Comparison of ENCODE assay signal across 25 cellular contexts in the genomic region with DNA sequence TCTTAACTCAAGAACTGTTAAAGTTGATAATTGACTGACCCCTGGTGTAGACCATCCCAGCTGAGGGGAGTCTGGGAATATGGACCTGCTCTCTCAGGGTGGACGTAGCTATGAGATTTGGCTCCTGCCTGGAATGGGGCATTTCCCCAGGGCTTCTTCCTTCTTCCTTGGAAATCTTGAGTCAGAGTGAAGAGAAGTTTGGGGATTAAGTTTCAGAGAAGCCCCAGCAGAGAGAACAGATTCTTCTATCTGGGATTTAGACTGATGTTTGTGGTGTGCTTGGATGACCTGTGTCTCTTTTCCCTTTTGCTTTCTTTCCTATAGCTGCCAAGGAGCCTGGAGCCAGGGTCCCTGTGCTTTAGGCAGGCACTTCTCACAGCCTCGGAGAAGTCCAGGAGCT. TPM values are rescaled to one million over a fixed set of nuclear protein-coding genes. Genes with fewer than 3 reads are reported as not detected.
DNase-seq lines count a peak whose midpoint lies in the region; ATAC-seq and FAIRE-seq lines count a peak whose summit lies in the region.
"Had no signal": no experiment of that assay in that cellular context is flagged by ENCODE, and none has a peak within 500 bp of the region (broad histone marks: within the 10 kb centered on the region; RNA-seq: fewer than 3 reads in every experiment).

No MANE protein-coding gene starts in this region.

- H3K9me3 ChIP-seq in adipocyte (ENCODE audit: control insufficient read depth, low read length) (no peaks in the 10 kb centered on the region), subcutaneous abdominal adipose tissue (ENCODE audit: control insufficient read depth in 5 of 5, low read length in 5 of 5) (no peaks in the 10 kb centered on the region)

- H3K36me3 Mint-ChIP-seq in activated T-cell treated with anti-CD3 and anti-CD28 coated beads, Interleukin-2, amount 50 U/mL, for 24 hours (ENCODE audit: low read depth): peaks cover 86% of the 10 kb centered on the region
- H3K36me3 Mint-ChIP-seq in naive B cell: peaks cover 4 to 28% of the 10 kb centered on the region in 2 donors

- H3K9me3 Mint-ChIP-seq in activated T-cell treated with anti-CD3 and anti-CD28 coated beads, Interleukin-2, amount 50 U/mL, for 24 hours: no peaks in the 10 kb centered on the region
- no peaks in the 10 kb centered on the region for H3K9me3 Mint-ChIP-seq in naive B cell
- H3K9me3 Mint-ChIP-seq: CD8-positive, alpha-beta memory T cell had no signal

- no peaks in the 10 kb centered on the region for H3K27me3 Mint-ChIP-seq in activated T-cell treated with anti-CD3 and anti-CD28 coated beads, Interleukin-2, amount 50 U/mL, for 24 hours
- no peaks in the 10 kb centered on the region for H3K27me3 Mint-ChIP-seq in naive B cell
- H3K27me3 Mint-ChIP-seq: CD8-positive, alpha-beta memory T cell had no signal

- peak overlapping the region; percentile 67 for H3K27ac ChIP-seq in subcutaneous abdominal adipose tissue (ENCODE audit: low read depth, low read length)
- H3K27ac ChIP-seq: GM23248 had no signal

- FAIRE-seq in HTR-8/SVneo (lab: Jason Lieb, UNC): no peak
- FAIRE-seq: D721Med, GM12891, GM18507 had no signal

- no peak for DNase-seq in activated T-cell treated with anti-CD3 and anti-CD28 coated beads, Interleukin-2, amount 50 U/mL, for 24 hours
- DNase-seq in activated T-cell treated with anti-CD3 and anti-CD28 coated beads for 4 hours: no peak
- DNase-seq in adipocyte (ENCODE audit: low read depth): no peak
- no peak for DNase-seq in naive B cell
- DNase-seq in HTR-8/SVneo (ENCODE audit: insufficient read length, low spot score): no peak
- DNase-seq in AG08395 (ENCODE audit: low spot score): no peak
- DNase-seq in activated CD4-positive, alpha-beta T cell treated with anti-CD3 and anti-CD28 coated beads, Interleukin-2, amount 50 U/mL, for 4 hours: no peak
- DNase-seq: 8988T; CD8-positive, alpha-beta memory T cell; GM23248; HCEC 1CT; MM.1S; NCI-H1092 treated with DMSO at 0.1 percent for 48 hours; NCI-H146; NCI-H2081; NCI-H2171 treated with DMSO at 0.1 percent for 48 hours; NCI-H446; NCI-H748 treated with DMSO at 0.1 percent for 48 hours; NK-92 treated with Interleukin-12 subunit alpha and Interleukin-12 subunit beta, amount 100 ng/mL, for 24 hours; OCI-M1; Right ventricle myocardium superior had no signal

- H3K9ac ChIP-seq in adipocyte (ENCODE audit: low read length): peak overlapping the region; percentile 55
- peak overlapping the region in 2 of 5 donors; percentile 2 to 68 for H3K9ac ChIP-seq in subcutaneous abdominal adipose tissue (ENCODE audit: low read length in 5 of 5)
- H3K9ac ChIP-seq: GM23248 had no signal

- H3K4me3 Mint-ChIP-seq in activated T-cell treated with anti-CD3 and anti-CD28 coated beads, Interleukin-2, amount 50 U/mL, for 24 hours: no peak overlapping the region
- H3K4me3 Mint-ChIP-seq in naive B cell: no peak overlapping the region
- H3K4me3 Mint-ChIP-seq: CD8-positive, alpha-beta memory T cell had no signal

- H3K4me1 ChIP-seq in adipocyte (ENCODE audit: control insufficient read depth, insufficient read depth, low read length) (peaks cover 9% of the 10 kb centered on the region), subcutaneous abdominal adipose tissue (ENCODE audit: control insufficient read depth in 5 of 5, insufficient read depth in 5 of 5, low read length in 5 of 5) (peaks cover 2 to 17% (median 10%) of the 10 kb centered on the region in 5 donors)

- H3K4me3 ChIP-seq in adipocyte (ENCODE audit: low read length): no peak overlapping the region
- H3K4me3 ChIP-seq in subcutaneous abdominal adipose tissue (ENCODE audit: low read depth in 1 of 5, low read length in 5 of 5): no peak overlapping the region
- H3K4me3 ChIP-seq: GM23248 had no signal

- H3K27me3 ChIP-seq in adipocyte (replicated peaks; ENCODE audit: control insufficient read depth, insufficient read depth, low read length): no peaks in the 10 kb centered on the region
- no peaks in the 10 kb centered on the region for H3K27me3 ChIP-seq in subcutaneous abdominal adipose tissue (ENCODE audit: control insufficient read depth in 5 of 5, insufficient read depth in 4 of 5, low read length in 5 of 5)

- H3K27ac Mint-ChIP-seq in activated T-cell treated with anti-CD3 and anti-CD28 coated beads, Interleukin-2, amount 50 U/mL, for 24 hours: peak overlapping the region; percentile 75
- H3K27ac Mint-ChIP-seq in naive B cell: peak overlapping the region in 4 of 6 donors; percentile 33 to 82 (median 42)

- H3K36me3 ChIP-seq in adipocyte (ENCODE audit: control insufficient read depth, insufficient read depth, low read length, severe bottlenecking) (peaks cover 47% of the 10 kb centered on the region), subcutaneous abdominal adipose tissue (ENCODE audit: control insufficient read depth in 5 of 5, insufficient read depth in 5 of 5, low read length in 5 of 5) (peaks cover 7 to 53% (median 42%) of the 10 kb centered on the region in 5 donors)

- no peak for ATAC-seq in naive B cell (ENCODE audit: low read depth in 2 of 2)

- peaks cover 14% of the 10 kb centered on the region for H3K4me1 Mint-ChIP-seq in activated T-cell treated with anti-CD3 and anti-CD28 coated beads, Interleukin-2, amount 50 U/mL, for 24 hours (ENCODE audit: low read depth)
- peaks cover 6 to 18% (median 6%) of the 10 kb centered on the region in 3 donors for H3K4me1 Mint-ChIP-seq in naive B cell

RNA-seq across cellular contexts. Expression of a gene that starts 13.2 kb away (rescaled TPM):
- polyA plus RNA-seq in naive B cell (ENCODE audit: low read depth in 6 of 6): 100 to 1,000 TPM; 123 to 249 (median 130) TPM

RNA-seq across cellular contexts. Expression of a gene that starts 20.0 kb away (rescaled TPM):
- 100 to 1,000 TPM in 4 of 6 donors, 10 to 100 TPM in 2; 90.5 to 140 (median 114) TPM for polyA plus RNA-seq in naive B cell (ENCODE audit: low read depth in 6 of 6)

RNA-seq across cellular contexts. Expression of a gene that starts 42.2 kb away (rescaled TPM):
- 100 to 1,000 TPM; 171 to 239 (median 203) TPM for polyA plus RNA-seq in naive B cell (ENCODE audit: low read depth in 6 of 6)
